8 cellular contexts compared by ENCODE assay signal in the genomic region with DNA sequence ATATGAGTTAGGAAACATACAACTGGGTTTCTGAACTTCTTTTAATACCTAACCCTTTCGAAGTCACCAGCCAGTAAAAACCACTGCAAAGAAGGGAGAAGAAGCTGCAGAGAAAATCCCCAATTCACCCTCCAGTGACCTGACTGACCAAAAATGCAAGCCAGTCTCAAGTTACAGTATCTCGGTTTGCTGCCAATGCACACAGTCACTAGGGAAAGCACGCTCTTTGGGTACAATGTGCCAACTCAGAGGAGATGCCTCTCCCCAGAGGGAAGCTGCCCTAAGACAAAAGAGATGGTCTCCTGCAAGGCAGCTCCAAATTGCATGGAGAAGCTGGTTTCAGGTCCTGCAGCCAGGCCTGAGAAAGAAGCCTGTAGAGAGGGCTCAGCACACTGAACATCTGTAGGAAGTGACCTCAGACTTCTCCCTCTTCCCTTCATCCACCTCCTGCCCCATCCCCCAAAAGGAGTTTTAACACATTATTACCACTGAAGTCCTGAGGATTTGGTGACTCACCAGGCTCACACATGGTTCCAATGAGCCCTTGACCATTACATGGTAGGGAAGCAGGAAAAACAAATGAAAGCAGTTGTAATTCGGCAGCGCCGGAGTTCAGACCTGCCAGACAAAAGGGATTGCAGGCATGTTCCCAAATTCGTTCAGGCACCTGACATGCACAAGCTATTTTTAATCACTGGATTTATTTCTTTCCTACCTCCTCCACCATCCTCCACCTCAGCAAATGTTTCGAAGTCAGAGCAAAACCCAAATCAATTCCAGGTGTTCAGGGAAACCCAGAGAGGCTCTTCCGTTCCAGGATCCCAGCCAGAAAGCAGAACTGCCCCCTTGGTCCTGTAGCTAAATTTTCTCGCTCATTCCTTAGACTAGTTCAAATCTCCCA.
DNase-seq lines count a peak whose midpoint lies in the region; ATAC-seq, FAIRE-seq and TF ChIP-seq lines count a peak whose summit lies in the region.

No MANE protein-coding gene starts in this region.

- no peaks in the 10 kb centered on the region for H3K27me3 ChIP-seq in Peyer's patch
- no peaks in the 10 kb centered on the region for H3K27me3 ChIP-seq in effector memory CD4-positive, alpha-beta T cell (replicated peaks; ENCODE audit: control insufficient read depth, insufficient read depth, low read length, poor library complexity, severe bottlenecking)

- H3K9me3 ChIP-seq in Peyer's patch = no peaks in the 10 kb centered on the region
- no peaks in the 10 kb centered on the region for H3K9me3 ChIP-seq in effector memory CD4-positive, alpha-beta T cell (ENCODE audit: control insufficient read depth, low read length)

- H3K4me3 ChIP-seq in AG10803 (ENCODE audit: low read length) (peak overlapping the region; percentile 37), Peyer's patch (peak overlapping the region in 1 of 4 donors; percentile 6)
- H3K4me3 ChIP-seq in effector memory CD4-positive, alpha-beta T cell (ENCODE audit: insufficient read depth, low read depth, low read length, poor library complexity, severe bottlenecking) = peak overlapping the region; percentile 38

- peaks cover 90% of the 10 kb centered on the region for H3K4me1 Mint-ChIP-seq in nephron

- H3K9me3 Mint-ChIP-seq in nephron = no peaks in the 10 kb centered on the region

- peak overlapping the region; percentile 80 to 93 (median 93) for H3K27ac Mint-ChIP-seq in nephron

- no peaks in the 10 kb centered on the region for H3K36me3 ChIP-seq in Peyer's patch
- peaks cover 11% of the 10 kb centered on the region for H3K36me3 ChIP-seq in effector memory CD4-positive, alpha-beta T cell (ENCODE audit: control insufficient read depth, insufficient read depth, low read length)

- peak overlapping the region; percentile 3 to 46 (median 20) for H3K4me3 Mint-ChIP-seq in nephron

- TF ChIP-seq CTCF in AG10803 (conservative IDR thresholded peaks at IDR 0.05; ENCODE audit: low read length) (0 out of 2 replicates have a peak, but pooled peaks have one; percentile 17), Peyer's patch (IDR thresholded peaks at IDR 0.05) (no peak), nephron (IDR thresholded peaks at IDR 0.05; ENCODE audit: unreplicated experiment in 3 of 3) (no peak)

- FAIRE-seq in frontal cortex (lab: Jason Lieb, UNC) = no peak

- no peak for TF ChIP-seq POLR2A in Peyer's patch (IDR thresholded peaks at IDR 0.05)

- peaks cover 0 to 41% (median 17%) of the 10 kb centered on the region in 4 donors for H3K4me1 ChIP-seq in Peyer's patch
- H3K4me1 ChIP-seq in effector memory CD4-positive, alpha-beta T cell (ENCODE audit: control insufficient read depth, insufficient read depth, low read length, poor library complexity, severe bottlenecking) = peaks cover 90% of the 10 kb centered on the region

- H3K36me3 Mint-ChIP-seq in nephron (ENCODE audit: low read depth) = peaks cover 4% of the 10 kb centered on the region

- DNase-seq in AG10803 (ENCODE audit: low read depth) (peak; percentile 99), Peyer's patch (no peak), NCI-H526 (lab: John Stamatoyannopoulos, UW) (no peak), frontal cortex (ENCODE audit: low spot score in 2 of 2) (no peak)
- no peak for DNase-seq in effector memory CD4-positive, alpha-beta T cell

- ATAC-seq in GM18861 (IDR thresholded peaks at IDR 0.05; ENCODE audit: unreplicated experiment) = peak; percentile 84
- ATAC-seq in HG03039 (IDR thresholded peaks at IDR 0.05; ENCODE audit: unreplicated experiment) = peak; percentile 54

- H3K27ac ChIP-seq in Peyer's patch = peak overlapping the region; percentile 50 to 98 (median 68)
- H3K27ac ChIP-seq in effector memory CD4-positive, alpha-beta T cell (ENCODE audit: insufficient read depth, low read length, poor library complexity, severe bottlenecking) = peak overlapping the region; percentile 93

- peaks cover 8% of the 10 kb centered on the region for H3K27me3 Mint-ChIP-seq in nephron (ENCODE audit: low read depth)
